Comparison of ENCODE assay signal across 1 cellular context in the genomic region with DNA sequence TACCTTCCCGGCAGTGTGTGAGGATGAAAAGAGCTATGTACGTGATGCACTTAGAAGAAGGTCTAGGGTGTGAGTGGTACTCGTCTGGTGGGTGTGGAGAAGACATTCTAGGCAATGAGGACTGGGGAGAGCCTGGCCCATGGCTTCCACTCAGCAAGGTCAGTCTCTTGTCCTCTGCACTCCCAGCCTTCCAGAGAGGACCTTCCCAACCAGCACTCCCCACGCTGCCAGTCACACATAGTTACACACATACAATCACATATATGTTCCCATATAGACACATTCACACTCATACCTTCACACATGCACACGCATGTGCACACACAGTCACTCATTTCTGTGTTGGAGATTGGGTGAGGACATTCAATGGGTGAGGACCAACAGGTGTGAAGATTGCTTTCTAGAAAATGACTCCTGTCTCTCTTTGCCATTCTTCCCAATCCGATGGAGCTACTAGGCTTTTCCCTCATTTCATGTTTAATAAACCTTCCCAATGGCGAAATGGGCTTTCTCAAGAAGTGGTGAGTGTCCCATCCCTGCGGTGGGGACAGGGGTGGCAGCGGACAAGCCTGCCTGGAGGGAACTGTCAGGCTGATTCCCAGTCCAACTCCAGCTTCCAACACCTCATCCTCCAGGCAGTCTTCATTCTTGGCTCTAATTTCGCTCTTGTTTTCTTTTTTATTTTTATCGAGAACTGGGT.
TF ChIP-seq lines count a peak whose summit lies in the region.

No MANE protein-coding gene starts in this region.

TF ChIP-seq in HepG2, 621 proteins besides CTCF, POLR2A, EP300 and RAD21:
- TF ChIP-seq BCL6 (CRISPR knock-in tag; IDR thresholded peaks at IDR 0.05) (no peak), CCDC6 (CRISPR knock-in tag; IDR thresholded peaks at IDR 0.05) (no peak), FOXK2 (IDR thresholded peaks at IDR 0.05) (no peak), ATAD3A (CRISPR knock-in tag; IDR thresholded peaks at IDR 0.05) (no peak), SCMH1 (CRISPR knock-in tag; IDR thresholded peaks at IDR 0.05; ENCODE audit: borderline replicate concordance) (no peak), TBP (CRISPR knock-in tag; IDR thresholded peaks at IDR 0.05) (no peak), SMAD1 (CRISPR knock-in tag; IDR thresholded peaks at IDR 0.05; ENCODE audit: borderline replicate concordance, low read depth) (no peak), ZNF607 (CRISPR knock-in tag; IDR thresholded peaks at IDR 0.05; ENCODE audit: borderline replicate concordance) (no peak), ZNF230 (CRISPR knock-in tag; IDR thresholded peaks at IDR 0.05) (no peak), ZNF784 (CRISPR knock-in tag; IDR thresholded peaks at IDR 0.05; ENCODE audit: borderline replicate concordance) (0 out of 2 replicates have a peak, but pooled peaks have one; percentile 46), ZSCAN25 (CRISPR knock-in tag; IDR thresholded peaks at IDR 0.05) (peak; percentile 27; the same call in 1 of the 2 replicates), DR1 (CRISPR knock-in tag; IDR thresholded peaks at IDR 0.05) (no peak)
- TF ChIP-seq, protein P1, sequence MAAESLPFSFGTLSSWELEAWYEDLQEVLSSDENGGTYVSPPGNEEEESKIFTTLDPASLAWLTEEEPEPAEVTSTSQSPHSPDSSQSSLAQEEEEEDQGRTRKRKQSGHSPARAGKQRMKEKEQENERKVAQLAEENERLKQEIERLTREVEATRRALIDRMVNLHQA (CRISPR knock-in tag; IDR thresholded peaks at IDR 0.05): no peak
- TF ChIP-seq, protein P2, sequence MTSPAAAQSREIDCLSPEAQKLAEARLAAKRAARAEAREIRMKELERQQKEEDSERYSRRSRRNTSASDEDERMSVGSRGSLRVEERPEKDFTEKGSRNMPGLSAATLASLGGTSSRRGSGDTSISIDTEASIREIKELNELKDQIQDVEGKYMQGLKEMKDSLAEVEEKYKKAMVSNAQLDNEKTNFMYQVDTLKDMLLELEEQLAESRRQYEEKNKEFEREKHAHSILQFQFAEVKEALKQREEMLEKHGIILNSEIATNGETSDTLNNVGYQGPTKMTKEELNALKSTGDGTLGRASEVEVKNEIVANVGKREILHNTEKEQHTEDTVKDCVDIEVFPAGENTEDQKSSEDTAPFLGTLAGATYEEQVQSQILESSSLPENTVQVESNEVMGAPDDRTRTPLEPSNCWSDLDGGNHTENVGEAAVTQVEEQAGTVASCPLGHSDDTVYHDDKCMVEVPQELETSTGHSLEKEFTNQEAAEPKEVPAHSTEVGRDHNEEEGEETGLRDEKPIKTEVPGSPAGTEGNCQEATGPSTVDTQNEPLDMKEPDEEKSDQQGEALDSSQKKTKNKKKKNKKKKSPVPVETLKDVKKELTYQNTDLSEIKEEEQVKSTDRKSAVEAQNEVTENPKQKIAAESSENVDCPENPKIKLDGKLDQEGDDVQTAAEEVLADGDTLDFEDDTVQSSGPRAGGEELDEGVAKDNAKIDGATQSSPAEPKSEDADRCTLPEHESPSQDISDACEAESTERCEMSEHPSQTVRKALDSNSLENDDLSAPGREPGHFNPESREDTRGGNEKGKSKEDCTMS (CRISPR knock-in tag; conservative IDR thresholded peaks at IDR 0.05): no peak
